ENCODE assay signal across 8 cellular contexts in genomic region chr11:72072348-72072747, GRCh38. TPM values are rescaled to one million over a fixed set of nuclear protein-coding genes. Genes with fewer than 3 reads are reported as not detected.
DNase-seq lines count a peak whose midpoint lies in the region; ATAC-seq and TF ChIP-seq lines count a peak whose summit lies in the region.
"Had no signal": no experiment of that assay in that cellular context is flagged by ENCODE, and none has a peak within 500 bp of the region (broad histone marks: within the 10 kb centered on the region; RNA-seq: fewer than 3 reads in every experiment).

No MANE protein-coding gene starts in this region.

- ATAC-seq in HCT116 (peak; percentile 77), GM18505 (IDR thresholded peaks at IDR 0.05; ENCODE audit: unreplicated experiment) (no peak), GM21737 (IDR thresholded peaks at IDR 0.05; ENCODE audit: unreplicated experiment) (no peak)

- H3K4me3 ChIP-seq in HCT116 (replicated peaks in 1 of 2; ENCODE audit: low read depth in 1 of 2, low read length in 2 of 2) = peak overlapping the region; percentile 13 to 36
- no peak overlapping the region for H3K4me3 ChIP-seq in fibroblast of the aortic adventitia (ENCODE audit: low read depth, low read length)
- H3K4me3 ChIP-seq in spleen = no peak overlapping the region

- WGBS in spleen, 5 donors = 47 to 69% (median 51%) methylated on average over 3 of the region's 3 CpGs

- H3K9ac ChIP-seq in HCT116 (ENCODE audit: low read length) = peak overlapping the region; percentile 35

- POLR2A ChIA-PET in HCT116 (lab: Charles Lee) = interaction anchor here (0.7 kb wide), 2 partner anchors 8 to 46 kb away, joined by 3 to 4 read pairs; no protein-coding TSS in a partner anchor

- no peaks in the 10 kb centered on the region; the same call in 1 of the 2 replicates for H4K20me1 ChIP-seq in HCT116 (ENCODE audit: insufficient read depth)

- H3K9me3 ChIP-seq in HCT116 (ENCODE audit: control insufficient read depth in 1 of 2, insufficient read depth in 1 of 2, low read depth in 1 of 2, low read length in 2 of 2) = no peaks in the 10 kb centered on the region
- H3K9me3 ChIP-seq in spleen = no peaks in the 10 kb centered on the region

- peaks cover 95% of the 10 kb centered on the region for H3K79me2 ChIP-seq in HCT116 (ENCODE audit: insufficient read depth, low read length)

- H3K27me3 ChIP-seq in HCT116 (ENCODE audit: insufficient read depth, low read length) = no peaks in the 10 kb centered on the region
- H3K27me3 ChIP-seq in spleen (replicated peaks in 1 of 7) = no peaks in the 10 kb centered on the region

- CTCF ChIA-PET in HCT116 (lab: Charles Lee) = interaction anchor here (1.4 to 2.6 kb wide), 2 partner anchors 12 to 47 kb away, joined by 3 to 11 read pairs; no protein-coding TSS in a partner anchor

- no peak for TF ChIP-seq CTCF in HCT116 (IDR thresholded peaks at IDR 0.05 in 2 of 3, conservative IDR thresholded peaks at IDR 0.05 in 1 of 3; ENCODE audit: borderline replicate concordance in 1 of 3, insufficient read depth in 1 of 3, low read depth in 2 of 3, low read length in 2 of 3)
- no peak for TF ChIP-seq CTCF in fibroblast of the aortic adventitia (IDR thresholded peaks at IDR 0.05; ENCODE audit: insufficient read depth, low read length)
- no peak for TF ChIP-seq CTCF in spleen (IDR thresholded peaks at IDR 0.05 in 8 of 11, conservative IDR thresholded peaks at IDR 0.05 in 3 of 11)

- no peak for TF ChIP-seq POLR2A in HCT116 (IDR thresholded peaks at IDR 0.05; ENCODE audit: borderline replicate concordance, extremely low read depth, insufficient read depth, insufficient read length)
- no peak for TF ChIP-seq POLR2A in spleen (IDR thresholded peaks at IDR 0.05)
- TF ChIP-seq POLR2A in GM18505 (IDR thresholded peaks at IDR 0.05; ENCODE audit: borderline replicate concordance, extremely low read depth, insufficient read depth, insufficient read length) = no peak

- DNase-seq in HCT116 (ENCODE audit: low read depth, low spot score) (peak; percentile 59), SW 1271 (lab: John Stamatoyannopoulos, UW) (peak; percentile 74 to 89), fibroblast of the aortic adventitia (ENCODE audit: low read depth) (peak; percentile 84), spleen (no peak), NCI-H1048 (lab: John Stamatoyannopoulos, UW) (no peak)
- DNase-seq: SHP77 treated with DMSO at 0.1 percent for 48 hours had no signal

- H3K27ac ChIP-seq in HCT116 (ENCODE audit: low read depth, low read length) (peak overlapping the region; percentile 76), spleen (peak overlapping the region in 6 of 8 donors; percentile 18 to 59 (median 52))

- BruUV-seq in HCT116 (replicated peaks; lab: Mats Ljungman, UMichigan) = no TSS peak

- RAD21 ChIA-PET in HCT116 (lab: Charles Lee; ENCODE audit: low non-redundant PET in 1 of 2, low total read pairs in 2 of 2, uncharacterized antibody in 2 of 2, unreplicated experiment in 2 of 2) = interaction anchor here in 1 of 2 experiments (1.6 kb wide), 1 partner anchor 47 kb away, joined by 14 read pairs; no protein-coding TSS in a partner anchor

- intact Hi-C loops in HCT116 (cut with micrococcal nuclease) (no loop called here), spleen (cut with DNase I; ENCODE audit: low total_unique reads) (no loop called here)

- TF ChIP-seq RAD21 in HCT116 (IDR thresholded peaks at IDR 0.05; ENCODE audit: low read depth) = 0 out of 2 replicates have a peak, but pooled peaks have one; percentile 13

- H3K9me2 ChIP-seq in HCT116 (ENCODE audit: insufficient read depth) = no peaks in the 10 kb centered on the region

- H2AFZ ChIP-seq in HCT116 (ENCODE audit: low read depth, low read length, poor library complexity, severe bottlenecking) = no peak overlapping the region

- H3K36me3 ChIP-seq in HCT116 (ENCODE audit: control insufficient read depth in 1 of 2, insufficient read depth in 2 of 2, low read length in 2 of 2) (peaks cover 5 to 7% of the 10 kb centered on the region in 2 experiments; a peak in 2 of 4 replicates), spleen (peaks cover 0 to 22% (median 6%) of the 10 kb centered on the region in 6 donors)

- H3K4me2 ChIP-seq in HCT116 (ENCODE audit: low read length) = peak overlapping the region; percentile 66

- H3K4me1 ChIP-seq in HCT116 (ENCODE audit: control insufficient read depth in 1 of 2, insufficient read depth in 2 of 2, low read length in 2 of 2) (peaks cover 48 to 65% of the 10 kb centered on the region in 2 experiments), spleen (peaks cover 21 to 93% (median 55%) of the 10 kb centered on the region in 6 donors)

TF ChIP-seq in HCT116, 20 proteins besides CTCF, POLR2A, EP300 and RAD21 (continues in another document):
- TF ChIP-seq JUND (IDR thresholded peaks at IDR 0.05) = peak; percentile 77
- peak; percentile 55 for TF ChIP-seq TCF7L2 (IDR thresholded peaks at IDR 0.05; ENCODE audit: borderline replicate concordance, extremely low read depth, insufficient read depth, insufficient read length)
- no peak for TF ChIP-seq EZH2 (IDR thresholded peaks at IDR 0.05)
- no peak for TF ChIP-seq ELF1 (IDR thresholded peaks at IDR 0.05; ENCODE audit: borderline replicate concordance, low read depth)
- TF ChIP-seq REST (IDR thresholded peaks at IDR 0.05; ENCODE audit: low read depth) = no peak
- no peak for TF ChIP-seq ZFX (IDR thresholded peaks at IDR 0.05)
- no peak for TF ChIP-seq YY1 (IDR thresholded peaks at IDR 0.05; ENCODE audit: extremely low read depth, insufficient replicate concordance, low read depth, low read length)
- peak; percentile 83 for TF ChIP-seq SP1 (IDR thresholded peaks at IDR 0.05; ENCODE audit: low read depth)
- TF ChIP-seq ZBTB33 (IDR thresholded peaks at IDR 0.05; ENCODE audit: extremely low read depth, insufficient replicate concordance, low read length) = no peak
- peak; percentile 79 for TF ChIP-seq CBX3 (IDR thresholded peaks at IDR 0.05; ENCODE audit: low read depth)

RNA-seq across cellular contexts. Expression of gene NUMA1, which starts 8.0 kb away (rescaled TPM):
- total RNA-seq in HCT116 (2021; ENCODE audit: unreplicated experiment) (133 TPM), fibroblast of the aortic adventitia (ENCODE audit: low replicate concordance) (134 and 196 TPM in 2 replicates), spleen (100 to 1,000 TPM; 174 to 248 (median 203) TPM)
- 143 and 145 TPM in 2 replicates for polyA plus RNA-seq in HCT116 (2012)
- polyA plus RNA-seq in spleen = 100 to 1,000 TPM in 2 of 3 donors, 10 to 100 TPM in 1; 75.5 to 164 (median 141) TPM

RNA-seq across cellular contexts. Expression of gene LRRC51, which starts 8.3 kb away (rescaled TPM):
- total RNA-seq in HCT116 (2021; ENCODE audit: unreplicated experiment) = 10.8 TPM
- 16.3 and 16.9 TPM in 2 replicates for polyA plus RNA-seq in HCT116 (2012)
- total RNA-seq in fibroblast of the aortic adventitia (ENCODE audit: low replicate concordance) = 0.98 and 8.9 TPM in 2 replicates
- 10 to 100 TPM in 1 of 7 donors, 1 to 10 TPM in 6; 3.3 to 10.0 (median 5.0) TPM for total RNA-seq in spleen
- polyA plus RNA-seq in spleen = 1 to 10 TPM; 2.0 to 2.4 (median 2.2) TPM

RNA-seq across cellular contexts. Expression of gene LAMTOR1, which starts 30.7 kb away (rescaled TPM):
- total RNA-seq in HCT116 (2021; ENCODE audit: unreplicated experiment) = 63.9 TPM
- polyA plus RNA-seq in HCT116 (2012) = 82.9 and 85.9 TPM in 2 replicates
- 99.0 and 220 TPM in 2 replicates for total RNA-seq in fibroblast of the aortic adventitia (ENCODE audit: low replicate concordance)
- 100 to 1,000 TPM in 4 of 7 donors, 10 to 100 TPM in 3; 81.5 to 182 (median 119) TPM for total RNA-seq in spleen
- polyA plus RNA-seq in spleen = 100 to 1,000 TPM in 2 of 3 donors, 10 to 100 TPM in 1; 96.2 to 155 (median 143) TPM

RNA-seq across cellular contexts. Expression of gene TOMT, which starts 33.4 kb away (rescaled TPM):
- not detected for total RNA-seq in HCT116 (2021; ENCODE audit: unreplicated experiment)
- polyA plus RNA-seq in HCT116 (2012) = not detected in 2 replicates
- not detected in 2 replicates for total RNA-seq in fibroblast of the aortic adventitia (ENCODE audit: low replicate concordance)
- total RNA-seq in spleen = not detected
- polyA plus RNA-seq in spleen = not detected

RNA-seq across cellular contexts. Expression of gene ANAPC15, which starts 40.1 kb away (rescaled TPM):
- total RNA-seq in HCT116 (2021; ENCODE audit: unreplicated experiment) (65.6 TPM), fibroblast of the aortic adventitia (ENCODE audit: low replicate concordance) (24.5 and 49.5 TPM in 2 replicates), spleen (10 to 100 TPM; 16.5 to 33.5 (median 26.3) TPM)
- polyA plus RNA-seq in HCT116 (2012) = 97.2 and 98.8 TPM in 2 replicates
- 10 to 100 TPM; 49.4 to 65.6 (median 59.7) TPM for polyA plus RNA-seq in spleen

Comparison
In these comparisons a context has a peak if more than half of its experiments do, and no peak if none do; other contexts are left out.
1. DNase-seq: peak in HCT116 (single experiment), SW 1271 (2 of 2) and fibroblast of the aortic adventitia (single experiment); none in spleen (single experiment) and NCI-H1048 (single experiment).
2. H3K4me3 ChIP-seq: peak in HCT116 (2 of 2); none in fibroblast of the aortic adventitia (single experiment) and spleen (0 of 8).